9 cellular contexts compared by ENCODE assay signal in the genomic region with DNA sequence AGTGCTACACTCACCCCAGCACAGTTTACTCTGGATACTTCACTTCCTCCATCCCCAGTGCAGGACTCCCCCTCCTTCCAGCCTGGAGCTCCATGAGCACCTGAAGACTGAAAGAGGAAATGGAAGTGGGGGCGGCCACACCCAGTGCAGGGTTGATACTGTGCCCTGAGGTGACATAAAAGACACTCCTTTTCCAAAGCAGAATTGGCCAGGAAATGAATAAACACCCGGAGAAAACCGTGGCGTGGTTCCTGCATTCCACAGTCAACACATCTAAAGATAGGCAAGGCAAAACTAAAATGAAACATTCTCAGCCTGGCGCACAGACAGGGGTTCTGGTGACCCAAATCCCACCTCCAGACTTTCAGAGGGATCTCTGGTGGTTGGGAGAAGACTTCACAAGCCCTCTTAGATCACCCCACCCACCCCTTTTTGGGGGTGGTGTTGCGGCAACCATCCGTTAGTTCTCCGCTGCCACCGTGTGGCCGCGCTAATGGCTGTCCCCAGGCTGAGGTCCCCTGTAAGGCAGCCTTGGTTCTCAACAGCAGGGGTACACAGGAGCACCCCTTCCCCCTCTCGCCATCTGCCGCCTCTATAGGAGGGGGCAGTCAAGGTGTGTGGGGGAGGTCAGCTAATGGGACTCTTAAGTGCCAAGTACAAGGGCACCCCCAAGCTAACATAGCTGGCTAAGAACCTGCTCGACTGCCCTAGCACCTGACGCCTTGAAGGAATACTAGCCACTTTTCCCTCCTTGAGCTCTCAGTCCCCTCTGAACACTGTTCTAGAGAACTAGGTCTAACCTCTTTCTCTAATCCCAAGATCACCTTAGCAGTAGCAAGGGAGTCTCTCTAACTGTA. TPM values are rescaled to one million over a fixed set of nuclear protein-coding genes. Genes with fewer than 3 reads are reported as not detected.
DNase-seq lines count a peak whose midpoint lies in the region; TF ChIP-seq lines count a peak whose summit lies in the region.
"Had no signal": no experiment of that assay in that cellular context is flagged by ENCODE, and none has a peak within 500 bp of the region (broad histone marks: within the 10 kb centered on the region; RNA-seq: fewer than 3 reads in every experiment).

No MANE protein-coding gene starts in this region.

- WGBS in tibial nerve, 2 donors = 25 to 30% methylated on average over 12 to 13 of the region's 15 CpGs

- no peak for TF ChIP-seq EP300 in tibial nerve (IDR thresholded peaks at IDR 0.05)

- H3K27ac ChIP-seq in tibial nerve = peak overlapping the region in 3 of 4 donors; percentile 33 to 68 (median 45)
- H3K27ac ChIP-seq: C4-2B had no signal

- H3K36me3 ChIP-seq in tibial nerve = peaks cover 0 to 29% (median 6%) of the 10 kb centered on the region in 3 donors

- H3K27me3 ChIP-seq in tibial nerve = no peaks in the 10 kb centered on the region

- H3K27me3 Mint-ChIP-seq in neural crest cell (ENCODE audit: low read depth) = no peaks in the 10 kb centered on the region

- peaks cover 0 to 24% (median 10%) of the 10 kb centered on the region in 4 donors for H3K4me1 ChIP-seq in tibial nerve

- TF ChIP-seq CTCF in neural crest cell (conservative IDR thresholded peaks at IDR 0.05) = peak; percentile 74
- TF ChIP-seq CTCF in tibial nerve (IDR thresholded peaks at IDR 0.05) = peak; percentile 30 to 73 (median 61)

- peaks cover 11% of the 10 kb centered on the region for H3K4me1 Mint-ChIP-seq in neural crest cell

- peak overlapping the region; percentile 19 for H3K27ac Mint-ChIP-seq in neural crest cell (ENCODE audit: unreplicated experiment)

- H3K4me3 ChIP-seq in tibial nerve = peak overlapping the region in 2 of 4 donors; percentile 16 to 17

- TF ChIP-seq POLR2A in erythroblast (IDR thresholded peaks at IDR 0.05; ENCODE audit: low read length) (no peak), tibial nerve (IDR thresholded peaks at IDR 0.05) (no peak)

- no peaks in the 10 kb centered on the region for H3K9me3 Mint-ChIP-seq in neural crest cell

- no peaks in the 10 kb centered on the region for H3K9me3 ChIP-seq in tibial nerve

- DNase-seq in NCI-H1417 (lab: John Stamatoyannopoulos, UW) = peak in 2 of 3 experiments; percentile 1 to 21
- DNase-seq in NCI-H1417 treated with DMSO at 0.1 percent for 48 hours (lab: John Stamatoyannopoulos, UW) = no peak
- DNase-seq in NCI-H2171 treated with DMSO at 0.1 percent for 48 hours (lab: John Stamatoyannopoulos, UW) = peak; percentile 38
- peak; percentile 48 for DNase-seq in activated T-cell treated with anti-CD3 and anti-CD28 coated beads for 48 hours (ENCODE audit: low read depth)
- peak; percentile 75 to 77 for DNase-seq in erythroblast (lab: John Stamatoyannopoulos, UW)
- DNase-seq in neural crest cell (ENCODE audit: low read depth, low spot score) = peak; percentile 46
- DNase-seq in tibial nerve (ENCODE audit: low spot score in 2 of 2) = peak in 1 of 2 donors; percentile 27
- DNase-seq in SHP77 (lab: John Stamatoyannopoulos, UW) = no peak

- H3K4me3 Mint-ChIP-seq in neural crest cell = no peak overlapping the region

- no peaks in the 10 kb centered on the region for H3K36me3 Mint-ChIP-seq in neural crest cell (ENCODE audit: low read depth)

RNA-seq across cellular contexts. Expression of gene MST1R, which starts 2.6 kb away (rescaled TPM):
- total RNA-seq in neural crest cell (1.4 and 2.6 TPM in 2 replicates), tibial nerve (1 to 10 TPM; 1.0 to 2.8 (median 2.3) TPM)

RNA-seq across cellular contexts. Expression of gene MON1A, which starts 23.4 kb away (rescaled TPM):
- total RNA-seq in neural crest cell (11.5 and 13.1 TPM in 2 replicates), tibial nerve (10 to 100 TPM in 3 of 4 donors, 1 to 10 TPM in 1; 6.9 to 18.8 (median 15.8) TPM)

RNA-seq across cellular contexts. Expression of gene RBM6, which starts 33.7 kb away (rescaled TPM):
- 117 and 128 TPM in 2 replicates for total RNA-seq in neural crest cell
- total RNA-seq in tibial nerve = 100 to 1,000 TPM; 106 to 182 (median 158) TPM

RNA-seq across cellular contexts. Expression of gene CAMKV, which starts 36.5 kb away (rescaled TPM):
- total RNA-seq in neural crest cell (41.2 and 43.1 TPM in 2 replicates), tibial nerve (not detected)

RNA-seq across cellular contexts. Expression of gene TRAIP, which starts 49.9 kb away (rescaled TPM):
- 33.4 and 38.1 TPM in 2 replicates for total RNA-seq in neural crest cell
- total RNA-seq in tibial nerve = 10 to 100 TPM in 1 of 4 donors, 1 to 10 TPM in 3; 1.5 to 12.2 (median 2.8) TPM

Comparison
In these comparisons a context has a peak if more than half of its experiments do, and no peak if none do; other contexts are left out.
1. DNase-seq: peak in NCI-H1417 (2 of 3), NCI-H2171 treated with DMSO at 0.1 percent for 48 hours (single experiment), activated T-cell treated with anti-CD3 and anti-CD28 coated beads for 48 hours (single experiment), erythroblast (2 of 2) and neural crest cell (single experiment); none in NCI-H1417 treated with DMSO at 0.1 percent for 48 hours (single experiment) and SHP77 (0 of 2).